In the genomic region with DNA sequence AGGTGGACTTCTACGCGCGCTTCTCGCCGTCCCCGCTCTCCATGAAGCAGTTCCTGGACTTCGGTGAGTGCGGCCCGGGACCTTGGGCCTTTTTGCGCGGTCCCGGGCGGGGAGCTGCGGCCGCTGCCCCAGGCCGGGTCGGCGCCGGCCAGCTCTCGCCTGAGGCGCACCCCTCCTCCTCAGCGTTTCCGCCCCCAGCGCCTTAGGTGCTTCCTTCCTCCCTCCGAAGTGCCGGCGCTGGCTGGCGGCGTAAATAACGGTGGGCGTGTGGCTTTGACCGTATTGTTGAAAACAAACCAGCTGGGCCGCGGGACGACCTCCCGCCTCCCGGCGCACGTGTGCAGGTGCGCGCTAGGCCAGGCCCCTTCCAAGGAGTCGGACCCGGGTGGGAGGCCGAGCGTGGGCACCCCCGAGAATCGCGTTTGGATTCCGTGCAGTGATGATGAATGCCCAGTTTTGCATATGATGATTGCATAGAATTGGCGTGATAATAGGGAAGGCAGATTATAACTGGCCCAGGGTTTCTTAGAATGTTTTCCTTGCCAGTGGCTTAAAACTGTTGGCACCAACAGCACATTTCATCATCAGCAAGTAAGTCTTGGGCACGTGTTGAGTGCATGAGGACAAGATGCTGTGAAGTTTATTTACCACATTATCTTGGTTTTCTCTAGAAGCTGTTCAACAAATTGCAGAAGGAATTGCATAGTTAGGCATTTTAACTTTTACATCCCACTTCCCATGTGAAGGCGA, we compare ENCODE assay signal across 8 cellular contexts. TPM values are rescaled to one million over a fixed set of nuclear protein-coding genes. Genes with fewer than 3 reads are reported as not detected.
A peak's percentile ranks its signal among the peaks of the same experiment; 100 is the strongest.
DNase-seq lines count a peak whose midpoint lies in the region; ATAC-seq and TF ChIP-seq lines count a peak whose summit lies in the region.

No MANE protein-coding gene starts in this region.

- no peak for TF ChIP-seq EP300 in neural cell (conservative IDR thresholded peaks at IDR 0.05; ENCODE audit: poor library complexity, severe bottlenecking)

- H3K4me3 ChIP-seq in CD4-positive, alpha-beta memory T cell (ENCODE audit: low read length in 2 of 2), result peak overlapping the region; percentile 62 to 82
- H3K4me3 ChIP-seq in OCI-LY1 (ENCODE audit: low read depth, low read length, poor library complexity, severe bottlenecking) (peak overlapping the region; percentile 77), fibroblast of lung (replicated peaks in 1 of 4; ENCODE audit: control extremely low read depth in 1 of 4, insufficient read depth in 1 of 4, low read depth in 3 of 4, low read length in 4 of 4) (peak overlapping the region; percentile 81 to 88 (median 86)), neural cell (ENCODE audit: low read length) (peak overlapping the region; percentile 88), stomach smooth muscle (ENCODE audit: low read length in 2 of 2) (peak overlapping the region; percentile 93 to 94)

- peaks cover 33% of the 10 kb centered on the region for H3K4me1 ChIP-seq in CD4-positive, alpha-beta memory T cell (ENCODE audit: insufficient read depth, low read length)
- H3K4me1 ChIP-seq in OCI-LY1 (ENCODE audit: insufficient read depth, low read length, severe bottlenecking) (peaks cover 36% of the 10 kb centered on the region), fibroblast of lung (ENCODE audit: control insufficient read depth, extremely low read depth, insufficient read depth, low read length) (peaks cover 2% of the 10 kb centered on the region), stomach smooth muscle (ENCODE audit: control insufficient read depth, insufficient read depth, low read length) (peaks cover 17% of the 10 kb centered on the region)

- TF ChIP-seq CTCF in OCI-LY1 (IDR thresholded peaks at IDR 0.05; ENCODE audit: low read length) (no peak), fibroblast of lung (conservative IDR thresholded peaks at IDR 0.05 in 1 of 2, IDR thresholded peaks at IDR 0.05 in 1 of 2; ENCODE audit: low read depth in 1 of 2, low read length in 2 of 2) (no peak), neural cell (IDR thresholded peaks at IDR 0.05; ENCODE audit: poor library complexity, severe bottlenecking) (no peak)

- H3K9me3 ChIP-seq in CD4-positive, alpha-beta memory T cell (ENCODE audit: control insufficient read depth in 1 of 2, low read length in 2 of 2), result no peaks in the 10 kb centered on the region
- H3K9me3 ChIP-seq in OCI-LY1 (ENCODE audit: low read length) (no peaks in the 10 kb centered on the region), fibroblast of lung (ENCODE audit: control insufficient read depth, insufficient read depth, low read depth, low read length) (no peaks in the 10 kb centered on the region), neural cell (ENCODE audit: low read length) (no peaks in the 10 kb centered on the region), stomach smooth muscle (ENCODE audit: control insufficient read depth in 2 of 2, low read length in 2 of 2) (no peaks in the 10 kb centered on the region)

- TF ChIP-seq RAD21 in neural cell (conservative IDR thresholded peaks at IDR 0.05), result no peak

- CTCF ChIA-PET in CD4-positive, alpha-beta memory T cell (lab: Charles Lee; ENCODE audit: partially characterized antibody), result interaction anchor here (1.3 to 1.5 kb wide), 2 partner anchors 127 to 429 kb away, joined by 3 to 4 read pairs; no protein-coding TSS in a partner anchor

- H3K4me1 Mint-ChIP-seq in CD4-positive, alpha-beta memory T cell, result peaks cover 16 to 50% (median 32%) of the 10 kb centered on the region in 4 donors
- H3K4me1 Mint-ChIP-seq in activated T-cell treated with anti-CD3 and anti-CD28 coated beads, Interleukin-2, amount 50 U/mL, for 4 hours (ENCODE audit: low read depth), result peaks cover 51% of the 10 kb centered on the region

- peak; percentile 43 to 70 (median 51) for DNase-seq in CD4-positive, alpha-beta memory T cell
- DNase-seq in activated T-cell treated with anti-CD3 and anti-CD28 coated beads, Interleukin-2, amount 50 U/mL, for 4 hours, result peak; percentile 44
- peak; percentile 56 to 85 for DNase-seq in fibroblast of lung (ENCODE audit: low read depth in 2 of 2)

- H3F3A ChIP-seq in OCI-LY1 (ENCODE audit: insufficient read depth, low read length), result no peaks in the 10 kb centered on the region
- no peaks in the 10 kb centered on the region for H3F3A ChIP-seq in neural cell (ENCODE audit: insufficient read depth, low read length, poor library complexity, severe bottlenecking)

- peaks cover 3% of the 10 kb centered on the region for H3K36me3 ChIP-seq in CD4-positive, alpha-beta memory T cell (ENCODE audit: insufficient read depth, low read length)
- H3K36me3 ChIP-seq in OCI-LY1 (ENCODE audit: insufficient read depth, low read length), result peaks cover 21% of the 10 kb centered on the region
- H3K36me3 ChIP-seq in fibroblast of lung (ENCODE audit: control insufficient read depth, insufficient read depth, low read length), result no peaks in the 10 kb centered on the region
- H3K36me3 ChIP-seq in neural cell (ENCODE audit: insufficient read depth, low read length), result no peaks in the 10 kb centered on the region
- H3K36me3 ChIP-seq in stomach smooth muscle (ENCODE audit: control insufficient read depth in 2 of 2, insufficient read depth in 2 of 2, low read length in 2 of 2), result no peaks in the 10 kb centered on the region

- H3K4me2 ChIP-seq in OCI-LY1 (ENCODE audit: low read length) (peak overlapping the region; percentile 93), fibroblast of lung (ENCODE audit: extremely low read depth, insufficient read depth, low read length) (peak overlapping the region; percentile 96), neural cell (ENCODE audit: low read length) (peak overlapping the region; percentile 69)

- no peaks in the 10 kb centered on the region for H3K9me3 Mint-ChIP-seq in CD4-positive, alpha-beta memory T cell
- H3K9me3 Mint-ChIP-seq in activated T-cell treated with anti-CD3 and anti-CD28 coated beads, Interleukin-2, amount 50 U/mL, for 4 hours, result no peaks in the 10 kb centered on the region

- no peaks in the 10 kb centered on the region for H4K20me1 ChIP-seq in OCI-LY1 (ENCODE audit: insufficient read depth, low read length)
- H4K20me1 ChIP-seq in fibroblast of lung (ENCODE audit: control insufficient read depth, extremely low read depth, insufficient read depth, low read length), result no peaks in the 10 kb centered on the region
- H4K20me1 ChIP-seq in neural cell (ENCODE audit: insufficient read depth), result no peaks in the 10 kb centered on the region

- H3K9me2 ChIP-seq in OCI-LY1 (ENCODE audit: low read depth, low read length), result no peaks in the 10 kb centered on the region
- H3K9me2 ChIP-seq in neural cell (ENCODE audit: insufficient read depth, low read length), result no peaks in the 10 kb centered on the region

- H3K27ac Mint-ChIP-seq in CD4-positive, alpha-beta memory T cell, result peak overlapping the region; percentile 73 to 88 (median 82)

- peak overlapping the region; percentile 88 to 95 (median 92) for H3K4me3 Mint-ChIP-seq in CD4-positive, alpha-beta memory T cell
- peak overlapping the region; percentile 94 for H3K4me3 Mint-ChIP-seq in activated T-cell treated with anti-CD3 and anti-CD28 coated beads, Interleukin-2, amount 50 U/mL, for 4 hours

- intact Hi-C loops in CD4-positive, alpha-beta memory T cell (cut with micrococcal nuclease), result loop anchor here (5.0 to 10.0 kb wide), 3 partner anchors 382 to 1122 kb away; a partner anchor contains a TSS

- H3K27me3 Mint-ChIP-seq in CD4-positive, alpha-beta memory T cell, result no peaks in the 10 kb centered on the region
- no peaks in the 10 kb centered on the region for H3K27me3 Mint-ChIP-seq in activated T-cell treated with anti-CD3 and anti-CD28 coated beads, Interleukin-2, amount 50 U/mL, for 4 hours (ENCODE audit: low read depth)

- ATAC-seq in GM19372 (IDR thresholded peaks at IDR 0.05; ENCODE audit: low read depth, unreplicated experiment) (peak; percentile 60), HG03457 (IDR thresholded peaks at IDR 0.05; ENCODE audit: unreplicated experiment) (peak; percentile 45)
- peak; percentile 55 to 57 for ATAC-seq in activated T-cell treated with anti-CD3 and anti-CD28 coated beads, Interleukin-2, amount 50 U/mL, for 4 hours

- H3K36me3 Mint-ChIP-seq in CD4-positive, alpha-beta memory T cell, result peaks cover under 1 to 19% of the 10 kb centered on the region in 2 donors
- peaks cover 2% of the 10 kb centered on the region for H3K36me3 Mint-ChIP-seq in activated T-cell treated with anti-CD3 and anti-CD28 coated beads, Interleukin-2, amount 50 U/mL, for 4 hours (ENCODE audit: insufficient read depth)

- H3K27me3 ChIP-seq in CD4-positive, alpha-beta memory T cell (ENCODE audit: insufficient read depth, low read length), result no peaks in the 10 kb centered on the region
- H3K27me3 ChIP-seq in OCI-LY1 (ENCODE audit: insufficient read depth, low read length) (no peaks in the 10 kb centered on the region), fibroblast of lung (ENCODE audit: control insufficient read depth, insufficient read depth, low read length) (no peaks in the 10 kb centered on the region), neural cell (ENCODE audit: insufficient read depth, low read depth, low read length) (no peaks in the 10 kb centered on the region), stomach smooth muscle (ENCODE audit: control insufficient read depth in 1 of 2, insufficient read depth in 2 of 2, low read length in 2 of 2) (no peaks in the 10 kb centered on the region)

- H3K79me2 ChIP-seq in OCI-LY1 (ENCODE audit: insufficient read depth, low read length) (peaks cover 27% of the 10 kb centered on the region), fibroblast of lung (ENCODE audit: control insufficient read depth, insufficient read depth, low read length) (peaks cover 31% of the 10 kb centered on the region), neural cell (replicated peaks; ENCODE audit: insufficient read depth, low read length) (no peaks in the 10 kb centered on the region)

- POLR2A ChIA-PET in CD4-positive, alpha-beta memory T cell (lab: Charles Lee; ENCODE audit: partially characterized antibody), result interaction anchor here (0.8 to 3.3 kb wide), 10 partner anchors 18 to 663 kb away, joined by 3 to 33 read pairs (median 5); a partner anchor contains a TSS

- H3K9ac ChIP-seq in OCI-LY1 (ENCODE audit: low read length), result peak overlapping the region; percentile 80
- peak overlapping the region; percentile 92 for H3K9ac ChIP-seq in fibroblast of lung (ENCODE audit: insufficient read depth, low read length)
- peak overlapping the region; percentile 73 for H3K9ac ChIP-seq in neural cell (ENCODE audit: low read length)
- H3K9ac ChIP-seq in stomach smooth muscle (ENCODE audit: low read length in 2 of 2), result peak overlapping the region; percentile 71 to 89

- H3K27ac ChIP-seq in CD4-positive, alpha-beta memory T cell (ENCODE audit: low read depth, low read length), result peak overlapping the region; percentile 82
- H3K27ac ChIP-seq in OCI-LY1 (ENCODE audit: low read depth, low read length, poor library complexity, severe bottlenecking), result peak overlapping the region; percentile 73
- H3K27ac ChIP-seq in fibroblast of lung (ENCODE audit: insufficient read depth, low read length), result peak overlapping the region; percentile 97
- no peak overlapping the region for H3K27ac ChIP-seq in neural cell (ENCODE audit: low read length)
- peak overlapping the region; percentile 73 for H3K27ac ChIP-seq in stomach smooth muscle (ENCODE audit: low read length)

- H2AFZ ChIP-seq in OCI-LY1 (ENCODE audit: low read length) (peak overlapping the region; percentile 39; the same call in 1 of the 2 replicates), fibroblast of lung (ENCODE audit: low read length) (peak overlapping the region; percentile 65), neural cell (ENCODE audit: low read depth, low read length) (peak overlapping the region; percentile 65)

RNA-seq across cellular contexts. Expression of a gene that starts 0.6 kb away (rescaled TPM):
- total RNA-seq in CD4-positive, alpha-beta memory T cell, result 10 to 100 TPM; 34.2 to 36.8 TPM
- polyA plus RNA-seq in CD4-positive, alpha-beta memory T cell, result 10 to 100 TPM; 12.9 to 19.3 TPM
- total RNA-seq in activated T-cell treated with anti-CD3 and anti-CD28 coated beads, Interleukin-2, amount 50 U/mL, for 4 hours, result 10 to 100 TPM; 18.3 to 22.9 (median 19.5) TPM
- total RNA-seq in fibroblast of lung, result 5.9 and 11.2 TPM in 2 replicates
- polyA plus RNA-seq in fibroblast of lung (27.9 and 63.0 TPM in 2 replicates), neural cell (10.8 and 19.3 TPM in 2 replicates)
- 11.7 and 22.4 TPM in 2 replicates for polyA plus RNA-seq in fibroblast of lung (2012)
- polyA minus RNA-seq in fibroblast of lung (ENCODE audit: low replicate concordance) (18.5 and 23.7 TPM in 2 replicates), neural cell (14.6 and 21.5 TPM in 2 replicates)
